In the genomic region with DNA sequence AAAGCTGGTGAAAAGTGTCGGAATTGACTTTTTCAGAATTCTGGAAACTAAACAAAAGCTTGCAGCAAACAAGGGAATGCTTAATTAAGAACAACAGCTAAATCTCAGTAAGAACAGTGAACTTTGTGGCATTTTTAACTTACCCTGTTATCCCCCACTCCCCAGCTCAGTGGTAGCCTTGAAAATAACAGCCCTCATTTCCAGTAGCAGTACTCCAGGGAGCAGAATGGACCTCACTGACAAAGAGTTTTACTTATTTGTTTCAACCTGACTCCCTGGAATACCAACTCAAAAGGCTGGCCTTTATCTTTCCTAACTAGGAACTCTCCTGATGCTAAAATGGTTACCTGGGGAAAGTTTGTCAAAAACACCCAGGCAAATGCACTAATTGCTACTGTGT, we compare ENCODE assay signal across 32 cellular contexts.
"Had no signal": no experiment of that assay in that cellular context is flagged by ENCODE, and none has a peak within 500 bp of the region (broad histone marks: within the 10 kb centered on the region; RNA-seq: fewer than 3 reads in every experiment).

No MANE protein-coding gene starts in this region.

- H3K27me3 Mint-ChIP-seq: activated CD4-positive, alpha-beta T cell treated with anti-CD3 and anti-CD28 coated beads for 36 hours; activated CD4-positive, alpha-beta T cell treated with anti-CD3 and anti-CD28 coated beads, Interleukin-2, amount 10 ng/mL, durations not matched to agents 24 days and 14 days; activated naive CD4-positive, alpha-beta T cell treated with anti-CD3 and anti-CD28 coated beads, Interleukin-2, amount 10 ng/mL, durations not matched to agents 7 days and 5 days; activated naive CD8-positive, alpha-beta T cell treated with anti-CD3 and anti-CD28 coated beads, Interleukin-2, amount 10 ng/mL, durations not matched to agents 7 days and 5 days had no signal

- H3K9me3 ChIP-seq: colonic mucosa, esophagus squamous epithelium had no signal

- H3K4me3 Mint-ChIP-seq: activated CD4-positive, alpha-beta memory T cell treated with anti-CD3 and anti-CD28 coated beads for 36 hours; activated CD4-positive, alpha-beta T cell treated with anti-CD3 and anti-CD28 coated beads for 36 hours; activated CD4-positive, alpha-beta T cell treated with anti-CD3 and anti-CD28 coated beads, Interleukin-2, amount 10 ng/mL, durations not matched to agents 24 days and 14 days; activated CD8-positive, alpha-beta T cell treated with anti-CD3 and anti-CD28 coated beads, Interleukin-2, amount 10 ng/mL, durations not matched to agents 7 days and 5 days; activated naive CD4-positive, alpha-beta T cell treated with anti-CD3 and anti-CD28 coated beads, Interleukin-2, amount 10 ng/mL, durations not matched to agents 7 days and 5 days; activated naive CD8-positive, alpha-beta T cell treated with anti-CD3 and anti-CD28 coated beads, Interleukin-2, amount 10 ng/mL, durations not matched to agents 7 days and 5 days; activated T-cell treated with anti-CD3 and anti-CD28 coated beads, Interleukin-2, amount 50 U/mL, for 24 hours; activated T-cell treated with anti-CD3 and anti-CD28 coated beads, Interleukin-2, amount 50 U/mL, for 72 hours; T-helper 17 cell; T-helper 2 cell treated with Interferon-gamma antibody and Interleukin-4, amounts not matched to agents 5 μg/mL and 100 μg/mL, for 36 hours had no signal

- H3K36me3 ChIP-seq: brain microvascular endothelial cell, colonic mucosa, esophagus squamous epithelium, gastroesophageal sphincter, WERI-Rb-1 had no signal

- H3K27ac ChIP-seq: brain microvascular endothelial cell, colonic mucosa, epithelial cell of prostate, esophagus squamous epithelium, gastroesophageal sphincter, WERI-Rb-1 had no signal

- H3K27ac Mint-ChIP-seq: activated CD4-positive, alpha-beta memory T cell treated with anti-CD3 and anti-CD28 coated beads for 36 hours; activated CD4-positive, alpha-beta T cell treated with anti-CD3 and anti-CD28 coated beads for 36 hours; activated CD4-positive, alpha-beta T cell treated with anti-CD3 and anti-CD28 coated beads, Interleukin-2, amount 10 ng/mL, durations not matched to agents 24 days and 14 days; activated CD8-positive, alpha-beta T cell treated with anti-CD3 and anti-CD28 coated beads, Interleukin-2, amount 10 ng/mL, durations not matched to agents 7 days and 5 days; activated naive CD4-positive, alpha-beta T cell treated with anti-CD3 and anti-CD28 coated beads, Interleukin-2, amount 10 ng/mL, durations not matched to agents 7 days and 5 days; activated naive CD4-positive, alpha-beta T cell treated with anti-CD3 and anti-CD28 coated beads, Interleukin-2, amount 50 U/mL, for 72 hours; activated naive CD8-positive, alpha-beta T cell treated with anti-CD3 and anti-CD28 coated beads, Interleukin-2, amount 10 ng/mL, durations not matched to agents 7 days and 5 days; activated T-cell treated with anti-CD3 and anti-CD28 coated beads, Interleukin-2, amount 50 U/mL, for 24 hours; activated T-cell treated with anti-CD3 and anti-CD28 coated beads, Interleukin-2, amount 50 U/mL, for 72 hours; T-helper 17 cell; T-helper 2 cell treated with Interferon-gamma antibody and Interleukin-4, amounts not matched to agents 5 μg/mL and 100 μg/mL, for 36 hours had no signal

- H3K27me3 ChIP-seq: brain microvascular endothelial cell, colonic mucosa, esophagus squamous epithelium had no signal

- H3K4me1 Mint-ChIP-seq: activated CD4-positive, alpha-beta T cell treated with anti-CD3 and anti-CD28 coated beads for 36 hours; activated CD4-positive, alpha-beta T cell treated with anti-CD3 and anti-CD28 coated beads, Interleukin-2, amount 10 ng/mL, durations not matched to agents 24 days and 14 days; activated naive CD4-positive, alpha-beta T cell treated with anti-CD3 and anti-CD28 coated beads, Interleukin-2, amount 10 ng/mL, durations not matched to agents 7 days and 5 days; activated naive CD8-positive, alpha-beta T cell treated with anti-CD3 and anti-CD28 coated beads, Interleukin-2, amount 10 ng/mL, durations not matched to agents 7 days and 5 days; T-helper 17 cell had no signal

- H3K36me3 Mint-ChIP-seq: activated CD4-positive, alpha-beta memory T cell treated with anti-CD3 and anti-CD28 coated beads for 36 hours; activated naive CD4-positive, alpha-beta T cell treated with anti-CD3 and anti-CD28 coated beads, Interleukin-2, amount 10 ng/mL, durations not matched to agents 7 days and 5 days; activated naive CD4-positive, alpha-beta T cell treated with anti-CD3 and anti-CD28 coated beads, Interleukin-2, amount 50 U/mL, for 72 hours; activated naive CD8-positive, alpha-beta T cell treated with anti-CD3 and anti-CD28 coated beads, Interleukin-2, amount 10 ng/mL, durations not matched to agents 7 days and 5 days had no signal

- H3K4me1 ChIP-seq: colonic mucosa, esophagus squamous epithelium, gastroesophageal sphincter had no signal

- H3K4me3 ChIP-seq: colonic mucosa, esophagus squamous epithelium, gastroesophageal sphincter had no signal

- DNase-seq: activated CD4-positive, alpha-beta memory T cell treated with anti-CD3 and anti-CD28 coated beads for 36 hours; activated CD4-positive, alpha-beta T cell treated with anti-CD3 and anti-CD28 coated beads for 36 hours; activated CD4-positive, alpha-beta T cell treated with anti-CD3 and anti-CD28 coated beads, Interleukin-2, amount 10 ng/mL, durations not matched to agents 24 days and 14 days; activated CD4-positive, CD25-positive, alpha-beta regulatory T cell; activated CD4-positive, CD25-positive, alpha-beta regulatory T cell treated with anti-CD3 and anti-CD28 coated beads, Interleukin-2, amount 50 U/mL, for 72 hours; activated CD8-positive, alpha-beta memory T cell treated with anti-CD3 and anti-CD28 coated beads, Interleukin-2, amount 50 U/mL, for 48 hours; activated CD8-positive, alpha-beta T cell treated with anti-CD3 and anti-CD28 coated beads, Interleukin-2, amount 10 ng/mL, durations not matched to agents 7 days and 5 days; activated gamma-delta T cell; activated naive CD4-positive, alpha-beta T cell; activated naive CD4-positive, alpha-beta T cell treated with anti-CD3 and anti-CD28 coated beads, Interleukin-2, amount 10 ng/mL, durations not matched to agents 7 days and 5 days; activated naive CD8-positive, alpha-beta T cell treated with anti-CD3 and anti-CD28 coated beads, Interleukin-2, amount 10 ng/mL, durations not matched to agents 7 days and 5 days; activated T-cell treated with anti-CD3 and anti-CD28 coated beads for 4 hours; activated T-cell treated with anti-CD3 and anti-CD28 coated beads, Interleukin-2, amount 50 U/mL, for 24 hours; activated T-cell treated with anti-CD3 and anti-CD28 coated beads, Interleukin-2, amount 50 U/mL, for 72 hours; amniotic stem cell; anterior cingulate cortex; brain microvascular endothelial cell; central memory CD4-positive, alpha-beta T cell; cerebellar nuclear complex; colonic mucosa; effector CD8-positive, alpha-beta T cell; esophagus squamous epithelium; foreskin melanocyte; head of caudate nucleus; T-helper 1 cell; T-helper 17 cell; T1000; WERI-Rb-1 had no signal

- H3K9me3 Mint-ChIP-seq: activated CD4-positive, alpha-beta memory T cell treated with anti-CD3 and anti-CD28 coated beads for 36 hours; activated CD4-positive, alpha-beta T cell treated with anti-CD3 and anti-CD28 coated beads, Interleukin-2, amount 10 ng/mL, durations not matched to agents 24 days and 14 days; activated naive CD4-positive, alpha-beta T cell treated with anti-CD3 and anti-CD28 coated beads, Interleukin-2, amount 10 ng/mL, durations not matched to agents 7 days and 5 days; activated naive CD4-positive, alpha-beta T cell treated with anti-CD3 and anti-CD28 coated beads, Interleukin-2, amount 50 U/mL, for 72 hours; activated naive CD8-positive, alpha-beta T cell treated with anti-CD3 and anti-CD28 coated beads, Interleukin-2, amount 10 ng/mL, durations not matched to agents 7 days and 5 days; activated T-cell treated with anti-CD3 and anti-CD28 coated beads, Interleukin-2, amount 50 U/mL, for 24 hours; activated T-cell treated with anti-CD3 and anti-CD28 coated beads, Interleukin-2, amount 50 U/mL, for 72 hours; T-helper 2 cell treated with Interferon-gamma antibody and Interleukin-4, amounts not matched to agents 5 μg/mL and 100 μg/mL, for 36 hours had no signal

- ATAC-seq: activated CD4-positive, alpha-beta T cell treated with anti-CD3 and anti-CD28 coated beads for 36 hours; activated CD8-positive, alpha-beta T cell treated with anti-CD3 and anti-CD28 coated beads, Interleukin-2, amount 10 ng/mL, durations not matched to agents 7 days and 5 days; activated naive CD4-positive, alpha-beta T cell treated with anti-CD3 and anti-CD28 coated beads, Interleukin-2, amount 50 U/mL, for 72 hours; activated T-cell treated with anti-CD3 and anti-CD28 coated beads, Interleukin-2, amount 50 U/mL, for 72 hours; gastroesophageal sphincter; T-helper 17 cell had no signal
